ENCODE assay signal across 16 cellular contexts in the genomic region with DNA sequence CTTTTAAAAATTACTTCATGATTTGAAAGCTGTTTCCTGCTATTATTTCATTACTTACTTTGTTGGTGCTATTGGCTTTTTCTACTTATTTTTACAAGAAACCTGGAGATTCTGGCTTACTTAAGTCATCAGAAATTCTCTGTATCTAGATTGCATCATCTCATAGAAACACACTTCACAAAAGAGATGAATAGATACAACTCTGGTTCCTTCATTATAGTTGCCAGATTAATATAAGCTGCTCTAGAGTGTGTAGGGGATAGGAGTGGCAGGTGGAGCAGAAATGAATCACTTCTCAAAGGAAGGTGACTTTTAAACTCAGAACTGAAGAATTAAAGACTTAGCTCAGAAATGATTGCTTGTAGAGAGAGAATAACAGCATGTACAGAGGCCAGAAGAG.
"Had no signal": no experiment of that assay in that cellular context is flagged by ENCODE, and none has a peak within 500 bp of the region (broad histone marks: within the 10 kb centered on the region; RNA-seq: fewer than 3 reads in every experiment).

No MANE protein-coding gene starts in this region.

- ATAC-seq: natural killer cell treated with Interleukin-12 subunit alpha and Interleukin-12 subunit beta and Interleukin-15 and Interleukin-18, amount 100 ng/mL, for 72 hours; stimulated activated naive B cell treated with anti-CD40 and anti-IgM and Interleukin-4, amounts not matched to agents 10 μg/mL and 1 μg/mL and 100 μg/mL, for 72 hours had no signal

- H3K36me3 ChIP-seq: right atrium auricular region had no signal

- H3K4me3 Mint-ChIP-seq: activated B cell treated with CpG ODN at 0.5 μM for 24 hours; activated naive CD8-positive, alpha-beta T cell treated with anti-CD3 and anti-CD28 coated beads, Interleukin-2, amount 10 ng/mL, durations not matched to agents 7 days and 5 days; dendritic cell treated with granulocyte-macrophage colony-stimulating factor and Interleukin-4, amounts not matched to agents 40 ng/mL and 50 ng/mL, for 4 days; natural killer cell treated with Interleukin-12 subunit alpha and Interleukin-12 subunit beta and Interleukin-15 and Interleukin-18, amount 100 ng/mL, for 72 hours; stimulated activated naive B cell treated with anti-CD40 and anti-IgM and Interleukin-4, amounts not matched to agents 10 μg/mL and 1 μg/mL and 100 μg/mL, for 72 hours; T-helper 2 cell treated with Interferon-gamma antibody and Interleukin-4, amounts not matched to agents 5 μg/mL and 100 μg/mL, for 36 hours had no signal

- DNase-seq: activated B cell treated with CpG ODN at 0.5 μM for 24 hours; activated naive CD8-positive, alpha-beta T cell treated with anti-CD3 and anti-CD28 coated beads, Interleukin-2, amount 10 ng/mL, durations not matched to agents 7 days and 5 days; anterior cingulate cortex; effector memory CD4-positive, alpha-beta T cell; foreskin melanocyte; kidney glomerular epithelial cell; mesendoderm; nucleus accumbens; posterior cingulate gyrus; stimulated activated CD4-positive, alpha-beta T cell treated with anti-CD3 and anti-CD28 coated beads, Interleukin-2, amount 100 ng/mL, for 48 hours; stimulated activated naive B cell treated with anti-CD40 and anti-IgM and Interleukin-4, amounts not matched to agents 10 μg/mL and 1 μg/mL and 100 μg/mL, for 72 hours; trophoblast cell had no signal

- H3K4me1 ChIP-seq: right atrium auricular region had no signal

- H3K4me1 Mint-ChIP-seq: activated B cell treated with CpG ODN at 0.5 μM for 24 hours; stimulated activated naive B cell treated with anti-CD40 and anti-IgM and Interleukin-4, amounts not matched to agents 10 μg/mL and 1 μg/mL and 100 μg/mL, for 72 hours had no signal

- H3K27ac ChIP-seq: right atrium auricular region had no signal

- H3K27ac Mint-ChIP-seq: activated B cell treated with CpG ODN at 0.5 μM for 24 hours; activated naive CD8-positive, alpha-beta T cell treated with anti-CD3 and anti-CD28 coated beads, Interleukin-2, amount 10 ng/mL, durations not matched to agents 7 days and 5 days; dendritic cell treated with granulocyte-macrophage colony-stimulating factor and Interleukin-4, amounts not matched to agents 40 ng/mL and 50 ng/mL, for 4 days; stimulated activated naive B cell treated with anti-CD40 and anti-IgM and Interleukin-4, amounts not matched to agents 10 μg/mL and 1 μg/mL and 100 μg/mL, for 72 hours; T-helper 2 cell treated with Interferon-gamma antibody and Interleukin-4, amounts not matched to agents 5 μg/mL and 100 μg/mL, for 36 hours had no signal

- H3K27me3 Mint-ChIP-seq: activated B cell treated with CpG ODN at 0.5 μM for 24 hours; activated naive CD8-positive, alpha-beta T cell treated with anti-CD3 and anti-CD28 coated beads, Interleukin-2, amount 10 ng/mL, durations not matched to agents 7 days and 5 days; dendritic cell treated with granulocyte-macrophage colony-stimulating factor and Interleukin-4, amounts not matched to agents 40 ng/mL and 50 ng/mL, for 4 days; natural killer cell treated with Interleukin-12 subunit alpha and Interleukin-12 subunit beta and Interleukin-15 and Interleukin-18, amount 100 ng/mL, for 72 hours; stimulated activated naive B cell treated with anti-CD40 and anti-IgM and Interleukin-4, amounts not matched to agents 10 μg/mL and 1 μg/mL and 100 μg/mL, for 72 hours had no signal

- H3K9me3 Mint-ChIP-seq: activated B cell treated with CpG ODN at 0.5 μM for 24 hours; activated naive CD8-positive, alpha-beta T cell treated with anti-CD3 and anti-CD28 coated beads, Interleukin-2, amount 10 ng/mL, durations not matched to agents 7 days and 5 days; dendritic cell treated with granulocyte-macrophage colony-stimulating factor and Interleukin-4, amounts not matched to agents 40 ng/mL and 50 ng/mL, for 4 days; natural killer cell treated with Interleukin-12 subunit alpha and Interleukin-12 subunit beta and Interleukin-15 and Interleukin-18, amount 100 ng/mL, for 72 hours; stimulated activated naive B cell treated with anti-CD40 and anti-IgM and Interleukin-4, amounts not matched to agents 10 μg/mL and 1 μg/mL and 100 μg/mL, for 72 hours; T-helper 2 cell treated with Interferon-gamma antibody and Interleukin-4, amounts not matched to agents 5 μg/mL and 100 μg/mL, for 36 hours had no signal

- H3K27me3 ChIP-seq: right atrium auricular region had no signal

- H3K4me3 ChIP-seq: right atrium auricular region had no signal
